Comparison of ENCODE assay signal across 7 cellular contexts in genomic region chr1:84190455-84190854, GRCh38.
"Had no signal": no experiment of that assay in that cellular context is flagged by ENCODE, and none has a peak within 500 bp of the region (broad histone marks: within the 10 kb centered on the region; RNA-seq: fewer than 3 reads in every experiment).

No MANE protein-coding gene starts in this region.

- H3K4me3 ChIP-seq: GM12878 had no signal

- DNase-seq: GDM1, GF-D8 had no signal

- FAIRE-seq: GM12878, GM12891, GM12892, GM18507, GM19239 had no signal
